Comparison of ENCODE assay signal across 8 cellular contexts in the genomic region with DNA sequence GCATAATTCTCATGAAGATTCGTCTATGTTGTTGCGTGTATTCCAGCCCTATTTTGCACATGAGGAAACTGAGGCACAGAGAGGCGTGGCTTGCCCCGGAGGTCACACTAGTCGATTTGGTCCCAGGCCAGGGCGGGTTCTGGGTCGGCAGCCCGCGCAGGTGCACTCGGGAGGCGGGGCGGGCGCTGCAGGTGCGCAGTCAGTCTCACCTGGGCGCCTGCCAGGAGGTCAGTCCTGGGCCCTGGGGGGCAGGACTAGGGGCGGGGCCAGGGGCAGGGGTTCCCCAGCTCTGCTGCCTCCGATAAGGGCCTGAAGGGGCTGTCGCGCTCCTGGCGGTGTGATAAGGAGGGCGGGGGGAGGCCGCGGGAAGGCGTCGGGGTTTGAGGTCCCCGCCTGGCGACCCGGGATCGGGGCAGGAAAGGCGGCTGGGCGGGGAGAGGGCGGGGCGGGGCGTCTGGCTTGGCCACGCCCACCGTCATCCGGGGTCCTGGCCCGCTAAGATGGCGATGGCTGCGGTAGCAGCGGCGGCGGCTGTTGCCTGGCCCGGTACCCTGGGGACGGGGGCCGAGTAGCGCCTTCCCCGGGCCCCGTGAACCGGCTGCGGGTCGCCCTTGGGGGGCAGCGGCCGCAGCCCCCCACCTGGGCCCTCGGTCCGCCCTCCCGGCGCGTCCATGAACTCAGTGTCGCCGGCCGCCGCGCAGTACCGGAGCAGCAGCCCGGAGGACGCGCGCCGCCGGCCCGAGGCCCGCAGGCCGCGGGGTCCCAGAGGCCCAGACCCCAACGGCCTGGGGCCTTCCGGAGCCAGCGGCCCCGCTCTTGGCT. TPM values are rescaled to one million over a fixed set of nuclear protein-coding genes. Genes with fewer than 3 reads are reported as not detected.
A peak's percentile ranks its signal among the peaks of the same experiment; 100 is the strongest.
DNase-seq lines count a peak whose midpoint lies in the region; ATAC-seq, FAIRE-seq and TF ChIP-seq lines count a peak whose summit lies in the region.

Gene ATG4D (plus strand): TSS at position 485 of the 822 bp plus-strand sequence. CDS start 187 bp downstream, at position 672.

- H3K27ac ChIP-seq in spleen, result peak within 1 kb of the TSS; percentile 85 to 97 (median 94)

- CTCF ChIA-PET in activated B cell treated with CpG ODN at 0.5 μM for 24 hours (lab: Charles Lee), result interaction anchor here (2.5 to 2.9 kb wide), 2 partner anchors 24 to 29 kb away, joined by 16 to 23 read pairs; partner anchors contain the start of genes CDKN2D and KRI1

- peak; percentile 66 for ATAC-seq in HG02970 (IDR thresholded peaks at IDR 0.05; ENCODE audit: low FRiP score, unreplicated experiment)
- peak; percentile 88 for ATAC-seq in activated B cell treated with CpG ODN at 0.5 μM for 24 hours (ENCODE audit: low read depth)
- ATAC-seq in GM19455 (IDR thresholded peaks at IDR 0.05; ENCODE audit: unreplicated experiment), result no peak

- H3K4me3 ChIP-seq in cardiac fibroblast (replicated peaks in 1 of 2; ENCODE audit: low read depth in 2 of 2, low read length in 2 of 2), result peak within 1 kb of the TSS; percentile 84 to 86
- peak within 1 kb of the TSS; percentile 73 to 96 (median 88) for H3K4me3 ChIP-seq in spleen

- peaks cover 0 to 34% (median 22%) of the 10 kb centered on the region in 6 donors for H3K36me3 ChIP-seq in spleen

- DNase-seq in GM12892 (ENCODE audit: insufficient read length), result peak; percentile 98
- peak; percentile 91 for DNase-seq in NCI-H2171 (lab: John Stamatoyannopoulos, UW)
- DNase-seq in activated B cell treated with CpG ODN at 0.5 μM for 24 hours, result peak; percentile 79
- DNase-seq in cardiac fibroblast (ENCODE audit: low read depth in 2 of 2), result peak; percentile 63 to 74
- peak; percentile 54 for DNase-seq in iris pigment epithelial cell (ENCODE audit: low read depth)
- peak; percentile 94 for DNase-seq in spleen

- H3K27ac Mint-ChIP-seq in activated B cell treated with CpG ODN at 0.5 μM for 24 hours, result peak within 1 kb of the TSS; percentile 72

- peak; percentile 89 for FAIRE-seq in GM12892 (lab: Jason Lieb, UNC)

- peaks cover 0 to 14% (median 0%) of the 10 kb centered on the region in 7 donors for H3K27me3 ChIP-seq in spleen (replicated peaks in 1 of 7)

- no peaks in the 10 kb centered on the region for H3K9me3 Mint-ChIP-seq in activated B cell treated with CpG ODN at 0.5 μM for 24 hours

- no peak for TF ChIP-seq CTCF in activated B cell treated with CpG ODN at 0.5 μM for 24 hours (IDR thresholded peaks at IDR 0.05)
- TF ChIP-seq CTCF in cardiac fibroblast (IDR thresholded peaks at IDR 0.05; ENCODE audit: low read depth, low read length), result no peak
- peak in 4 of 11 experiments; percentile 11 to 27 (median 20) for TF ChIP-seq CTCF in spleen (IDR thresholded peaks at IDR 0.05 in 8 of 11, conservative IDR thresholded peaks at IDR 0.05 in 3 of 11)

- 1% methylated on average over 29 to 79 of the region's 79 CpGs for WGBS in spleen, 5 donors

- H3K36me3 Mint-ChIP-seq in activated B cell treated with CpG ODN at 0.5 μM for 24 hours (ENCODE audit: low read depth), result peaks cover 12% of the 10 kb centered on the region

- POLR2A ChIA-PET in activated B cell treated with CpG ODN at 0.5 μM for 24 hours (lab: Charles Lee), result interaction anchor here (0.5 to 3.0 kb wide), 11 partner anchors 10 to 831 kb away, joined by 3 to 16 read pairs (median 5); partner anchors contain the start of genes CDKN2D and QTRT1

- H3K27me3 Mint-ChIP-seq in activated B cell treated with CpG ODN at 0.5 μM for 24 hours, result peaks cover 9% of the 10 kb centered on the region

- peak within 1 kb of the TSS; percentile 86 for H3K4me3 Mint-ChIP-seq in activated B cell treated with CpG ODN at 0.5 μM for 24 hours

- intact Hi-C loops in activated B cell treated with CpG ODN at 0.5 μM for 24 hours (cut with micrococcal nuclease) (loop anchor here (1.0 kb wide), 2 partner anchors 23 to 41 kb away; partner anchors contain the start of gene KRI1), spleen (cut with DNase I; ENCODE audit: low total_unique reads) (no loop called here)

- H3K9me3 ChIP-seq in spleen, result no peaks in the 10 kb centered on the region

- peaks cover 18% of the 10 kb centered on the region for H3K4me1 Mint-ChIP-seq in activated B cell treated with CpG ODN at 0.5 μM for 24 hours

- H3K4me1 ChIP-seq in spleen, result peaks cover 9 to 62% (median 32%) of the 10 kb centered on the region in 6 donors

- peak; percentile 86 for TF ChIP-seq POLR2A in GM12892 (IDR thresholded peaks at IDR 0.05; ENCODE audit: low read depth, low read length)
- peak in 1 of 3 donors; percentile 41 for TF ChIP-seq POLR2A in spleen (IDR thresholded peaks at IDR 0.05)

RNA-seq across cellular contexts. Expression of gene ATG4D, which starts in this region (rescaled TPM):
- polyA plus RNA-seq in GM12892 (2012; ENCODE audit: missing spikeins), result 10.7 TPM
- total RNA-seq in activated B cell treated with CpG ODN at 0.5 μM for 24 hours (37.8 and 39.1 TPM in 2 replicates), spleen (10 to 100 TPM; 18.2 to 40.5 (median 31.5) TPM)
- polyA plus RNA-seq in spleen, result 10 to 100 TPM; 18.7 to 36.0 (median 33.8) TPM
